ENCODE assay signal across 9 cellular contexts in the genomic region with DNA sequence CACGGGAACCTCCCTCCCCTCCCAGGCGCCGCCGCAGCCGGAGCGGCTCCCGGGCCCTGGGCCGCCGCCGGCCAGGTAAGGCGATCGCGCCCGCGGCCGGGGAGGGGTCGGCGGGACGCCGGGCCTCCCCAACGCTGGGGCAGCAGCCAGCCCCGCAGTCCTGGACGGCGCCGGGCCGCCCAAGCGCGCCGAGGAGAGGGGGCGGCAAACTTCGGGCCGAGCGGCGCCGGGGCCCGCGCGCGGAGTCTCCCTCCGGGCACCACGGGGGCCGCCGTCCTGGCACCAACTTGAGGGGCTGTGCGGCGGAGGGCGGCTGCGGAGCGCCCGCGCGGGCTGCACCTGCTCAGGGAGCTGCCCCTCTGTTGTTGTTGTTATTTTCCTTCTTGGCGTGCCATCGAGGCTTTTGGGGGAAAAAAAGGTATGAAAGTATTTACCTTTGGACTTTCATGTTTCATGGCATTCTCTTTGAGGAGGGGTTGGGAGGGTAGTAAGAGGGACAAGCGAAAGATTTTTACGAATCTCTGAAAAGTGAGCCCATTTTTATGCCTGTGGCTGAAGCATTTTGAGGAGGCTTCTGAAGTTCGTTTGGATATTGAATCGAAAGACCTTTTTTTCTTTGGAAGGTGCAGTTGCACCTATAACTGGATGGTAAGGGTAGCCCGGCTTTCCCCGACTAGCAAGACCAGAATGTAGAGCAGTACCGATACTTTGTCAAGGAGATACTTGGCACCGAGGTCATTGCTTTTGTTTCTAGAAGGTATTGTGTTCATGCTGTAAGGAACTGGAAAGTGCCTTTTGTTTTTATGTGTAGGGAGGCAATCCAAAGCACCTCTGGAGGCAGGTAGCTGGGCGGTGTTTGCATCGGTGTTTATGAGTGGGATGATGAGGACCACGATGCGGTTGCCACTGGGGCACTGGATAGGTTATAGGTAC. TPM values are rescaled to one million over a fixed set of nuclear protein-coding genes. Genes with fewer than 3 reads are reported as not detected.
DNase-seq lines count a peak whose midpoint lies in the region; ATAC-seq and TF ChIP-seq lines count a peak whose summit lies in the region.
"Had no signal": no experiment of that assay in that cellular context is flagged by ENCODE, and none has a peak within 500 bp of the region (broad histone marks: within the 10 kb centered on the region; RNA-seq: fewer than 3 reads in every experiment).

A gene with protein sequence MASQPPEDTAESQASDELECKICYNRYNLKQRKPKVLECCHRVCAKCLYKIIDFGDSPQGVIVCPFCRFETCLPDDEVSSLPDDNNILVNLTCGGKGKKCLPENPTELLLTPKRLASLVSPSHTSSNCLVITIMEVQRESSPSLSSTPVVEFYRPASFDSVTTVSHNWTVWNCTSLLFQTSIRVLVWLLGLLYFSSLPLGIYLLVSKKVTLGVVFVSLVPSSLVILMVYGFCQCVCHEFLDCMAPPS (plus strand): TSS at position 4 of the 933 bp plus-strand sequence. CDS start 52,168 bp downstream, outside the sequence.

- TF ChIP-seq CTCF in heart right ventricle (IDR thresholded peaks at IDR 0.05): no peak

- DNase-seq in DMS 273 (lab: John Stamatoyannopoulos, UW; ENCODE audit: unreplicated experiment) (peak; percentile 82), DMS 273 treated with DMSO at 0.1 percent for 48 hours (lab: John Stamatoyannopoulos, UW) (no peak), NCI-H1105 (lab: John Stamatoyannopoulos, UW) (peak; percentile 43), heart right ventricle (no peak), skeletal muscle cell (ENCODE audit: low read depth) (no peak)
- DNase-seq in activated naive CD4-positive, alpha-beta T cell treated with Interleukin-2 at 50 U/mL for 16 hours: peak; percentile 41

- intact Hi-C loops in heart right ventricle (cut with DNase I): loop anchor here in 1 of 10 donors (5.0 kb wide), 1 partner anchor 1188 kb away; no protein-coding TSS in a partner anchor

- peak within 1 kb of the TSS in 9 of 10 donors; percentile 23 to 52 (median 45) for H3K4me3 ChIP-seq in heart right ventricle
- H3K4me3 ChIP-seq in skeletal muscle cell (ENCODE audit: low read depth, low read length): peak within 1 kb of the TSS; percentile 63

- H3K36me3 ChIP-seq in heart right ventricle: no peaks in the 10 kb centered on the region

- H3K27ac ChIP-seq in heart right ventricle: no peak within 1 kb of the TSS
- H3K27ac ChIP-seq: 22Rv1 had no signal

- peaks cover 0 to 3% (median 0%) of the 10 kb centered on the region in 11 donors for H3K9me3 ChIP-seq in heart right ventricle

- 2 to 3% methylated on average over 42 to 60 of the region's 65 CpGs for WGBS in heart right ventricle, 2 donors

- H3K4me1 ChIP-seq in heart right ventricle: peaks cover 0 to 17% (median 13%) of the 10 kb centered on the region in 9 donors

- H3K27me3 ChIP-seq in heart right ventricle: peaks cover 8 to 97% (median 70%) of the 10 kb centered on the region in 7 donors

- ATAC-seq in heart right ventricle (peak in 4 of 8 donors; percentile 38 to 76 (median 64)), GM18907 (IDR thresholded peaks at IDR 0.05; ENCODE audit: unreplicated experiment) (no peak), GM19351 (IDR thresholded peaks at IDR 0.05; ENCODE audit: unreplicated experiment) (no peak)

RNA-seq across cellular contexts. Expression of the gene that starts here (rescaled TPM):
- total RNA-seq in heart right ventricle: under 1 TPM in 1 of 10 donors, not detected in 9; 0.07 TPM
- under 1 TPM in 1 of 2 donors, not detected in 1; 0.06 TPM for polyA plus RNA-seq in heart right ventricle

Comparison
In these comparisons a context has a peak if more than half of its experiments do, and no peak if none do; other contexts are left out.
1. DNase-seq: peak in DMS 273 (single experiment), NCI-H1105 (single experiment) and activated naive CD4-positive, alpha-beta T cell treated with Interleukin-2 at 50 U/mL for 16 hours (single experiment); none in DMS 273 treated with DMSO at 0.1 percent for 48 hours (single experiment), heart right ventricle (0 of 2) and skeletal muscle cell (single experiment).